ENCODE assay signal across 12 cellular contexts in genomic region chr7:129008645-129009414, GRCh38. TPM values are rescaled to one million over a fixed set of nuclear protein-coding genes. Genes with fewer than 3 reads are reported as not detected.
DNase-seq lines count a peak whose midpoint lies in the region; ATAC-seq and TF ChIP-seq lines count a peak whose summit lies in the region.
"Had no signal": no experiment of that assay in that cellular context is flagged by ENCODE, and none has a peak within 500 bp of the region (broad histone marks: within the 10 kb centered on the region; RNA-seq: fewer than 3 reads in every experiment).

No MANE protein-coding gene starts in this region.

- H3K27me3 ChIP-seq in CD4-positive, CD25-positive, alpha-beta regulatory T cell (ENCODE audit: control insufficient read depth, insufficient read depth, low read length): no peaks in the 10 kb centered on the region
- H3K27me3 ChIP-seq: gastrocnemius medialis had no signal

- no peaks in the 10 kb centered on the region for H3K9me3 Mint-ChIP-seq in CD4-positive, CD25-positive, alpha-beta regulatory T cell
- H3K9me3 Mint-ChIP-seq in activated naive CD8-positive, alpha-beta T cell treated with anti-CD3 and anti-CD28 coated beads for 36 hours: no peaks in the 10 kb centered on the region
- no peaks in the 10 kb centered on the region for H3K9me3 Mint-ChIP-seq in glutamatergic neuron (ENCODE audit: unreplicated experiment)

- no peaks in the 10 kb centered on the region for H3K9me3 ChIP-seq in CD4-positive, CD25-positive, alpha-beta regulatory T cell (ENCODE audit: control insufficient read depth in 2 of 2, low read length in 2 of 2)
- H3K9me3 ChIP-seq: gastrocnemius medialis had no signal

- peak overlapping the region; percentile 5 to 52 (median 16) for H3K4me3 Mint-ChIP-seq in CD4-positive, CD25-positive, alpha-beta regulatory T cell
- H3K4me3 Mint-ChIP-seq in activated naive CD8-positive, alpha-beta T cell treated with anti-CD3 and anti-CD28 coated beads for 36 hours: peak overlapping the region; percentile 57
- H3K4me3 Mint-ChIP-seq in glutamatergic neuron (ENCODE audit: unreplicated experiment): no peak overlapping the region

- no peaks in the 10 kb centered on the region for H3K27me3 Mint-ChIP-seq in CD4-positive, CD25-positive, alpha-beta regulatory T cell
- no peaks in the 10 kb centered on the region for H3K27me3 Mint-ChIP-seq in activated naive CD8-positive, alpha-beta T cell treated with anti-CD3 and anti-CD28 coated beads for 36 hours
- H3K27me3 Mint-ChIP-seq in glutamatergic neuron (ENCODE audit: unreplicated experiment): no peaks in the 10 kb centered on the region

- H3K36me3 ChIP-seq in CD4-positive, CD25-positive, alpha-beta regulatory T cell (ENCODE audit: control insufficient read depth, insufficient read depth, low read length): peaks cover 54% of the 10 kb centered on the region

- peak overlapping the region; percentile 26 for H3K4me3 ChIP-seq in CD4-positive, CD25-positive, alpha-beta regulatory T cell (ENCODE audit: low read depth, low read length)
- H3K4me3 ChIP-seq: gastrocnemius medialis had no signal

- peaks cover 27% of the 10 kb centered on the region for H3K4me1 ChIP-seq in CD4-positive, CD25-positive, alpha-beta regulatory T cell (ENCODE audit: control insufficient read depth, insufficient read depth, low read length, poor library complexity, severe bottlenecking)

- DNase-seq in CD4-positive, CD25-positive, alpha-beta regulatory T cell: peak in 2 of 3 donors; percentile 7 to 49
- DNase-seq in activated naive CD8-positive, alpha-beta T cell treated with anti-CD3 and anti-CD28 coated beads for 36 hours: no peak
- no peak for DNase-seq in glutamatergic neuron
- no peak for DNase-seq in HT-29 (ENCODE audit: low spot score)
- DNase-seq in DMS153 treated with DMSO at 0.1 percent for 48 hours (lab: John Stamatoyannopoulos, UW; ENCODE audit: unreplicated experiment): no peak
- DNase-seq: gastrocnemius medialis, NCI-H187, right cardiac atrium, SHP77 treated with DMSO at 0.1 percent for 48 hours had no signal

- H3K27ac ChIP-seq in CD4-positive, CD25-positive, alpha-beta regulatory T cell (ENCODE audit: insufficient read depth, low read length, poor library complexity, severe bottlenecking): peak overlapping the region; percentile 70
- H3K27ac ChIP-seq: gastrocnemius medialis had no signal

- peaks cover 27 to 52% (median 41%) of the 10 kb centered on the region in 4 donors for H3K4me1 Mint-ChIP-seq in CD4-positive, CD25-positive, alpha-beta regulatory T cell
- H3K4me1 Mint-ChIP-seq in activated naive CD8-positive, alpha-beta T cell treated with anti-CD3 and anti-CD28 coated beads for 36 hours: peaks cover 46% of the 10 kb centered on the region
- no peaks in the 10 kb centered on the region for H3K4me1 Mint-ChIP-seq in glutamatergic neuron (ENCODE audit: low read depth, unreplicated experiment)

- H3K36me3 Mint-ChIP-seq in CD4-positive, CD25-positive, alpha-beta regulatory T cell: peaks cover 43% of the 10 kb centered on the region
- H3K36me3 Mint-ChIP-seq in activated naive CD8-positive, alpha-beta T cell treated with anti-CD3 and anti-CD28 coated beads for 36 hours: peaks cover 15% of the 10 kb centered on the region
- H3K36me3 Mint-ChIP-seq in glutamatergic neuron (ENCODE audit: unreplicated experiment): no peaks in the 10 kb centered on the region

- H3K27ac Mint-ChIP-seq in CD4-positive, CD25-positive, alpha-beta regulatory T cell: peak overlapping the region; percentile 72 to 91 (median 86)
- peak overlapping the region; percentile 94 for H3K27ac Mint-ChIP-seq in activated naive CD8-positive, alpha-beta T cell treated with anti-CD3 and anti-CD28 coated beads for 36 hours
- H3K27ac Mint-ChIP-seq in glutamatergic neuron (ENCODE audit: unreplicated experiment): no peak overlapping the region

- no peak for TF ChIP-seq CTCF in glutamatergic neuron (IDR thresholded peaks at IDR 0.05; ENCODE audit: partially characterized antibody, unreplicated experiment)

- peak in 1 of 2 donors; percentile 24 for ATAC-seq in CD4-positive, CD25-positive, alpha-beta regulatory T cell (ENCODE audit: low read depth in 2 of 2)
- ATAC-seq in GM19023 (IDR thresholded peaks at IDR 0.05; ENCODE audit: unreplicated experiment) (peak; percentile 17), HG03066 (IDR thresholded peaks at IDR 0.05; ENCODE audit: low read depth, unreplicated experiment) (peak; percentile 23), HG02970 (IDR thresholded peaks at IDR 0.05; ENCODE audit: low FRiP score, unreplicated experiment) (no peak)
- ATAC-seq: gastrocnemius medialis, right cardiac atrium had no signal

RNA-seq across cellular contexts. Expression of gene TNPO3, which starts 46.1 kb away (rescaled TPM):
- 31.6 TPM for total RNA-seq in CD4-positive, CD25-positive, alpha-beta regulatory T cell
- polyA plus RNA-seq in CD4-positive, CD25-positive, alpha-beta regulatory T cell: 10 to 100 TPM; 34.6 to 48.8 (median 37.3) TPM
- 10 to 100 TPM; 71.8 to 72.2 TPM for total RNA-seq in activated naive CD8-positive, alpha-beta T cell treated with anti-CD3 and anti-CD28 coated beads for 36 hours
- total RNA-seq in glutamatergic neuron (ENCODE audit: unreplicated experiment): 53.8 TPM
- total RNA-seq in HT-29 (2014; rRNA removed; shearing (Covaris generic)): 66.8 and 73.7 TPM in 2 replicates

Comparison
In these comparisons a context has a peak if more than half of its experiments do, and no peak if none do; other contexts are left out.
1. DNase-seq: peak in CD4-positive, CD25-positive, alpha-beta regulatory T cell (2 of 3); none in activated naive CD8-positive, alpha-beta T cell treated with anti-CD3 and anti-CD28 coated beads for 36 hours (single experiment), glutamatergic neuron (single experiment), HT-29 (single experiment) and DMS153 treated with DMSO at 0.1 percent for 48 hours (single experiment).